Comparison of ENCODE assay signal across 7 cellular contexts in the genomic region with DNA sequence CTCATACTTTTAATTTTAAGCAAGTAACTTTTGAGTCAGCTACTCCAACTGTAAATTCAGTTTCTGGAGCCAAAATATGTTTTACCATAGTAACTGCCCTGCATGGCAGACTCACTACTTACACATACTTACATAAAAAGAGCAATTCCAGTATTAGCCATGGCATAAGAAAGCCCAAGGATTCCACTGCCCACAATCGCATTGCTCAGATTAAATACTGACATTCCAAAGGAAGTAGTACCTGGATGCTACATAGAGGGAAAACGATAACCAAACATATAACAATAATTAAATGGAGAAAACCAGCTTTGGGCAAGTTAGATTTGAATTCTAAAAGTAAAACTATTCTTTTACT. TPM values are rescaled to one million over a fixed set of nuclear protein-coding genes. Genes with fewer than 3 reads are reported as not detected.
DNase-seq lines count a peak whose midpoint lies in the region; ATAC-seq lines count a peak whose summit lies in the region.

No MANE protein-coding gene starts in this region.

- H3K9ac ChIP-seq in HUES64 (ENCODE audit: low read depth, low read length): peak overlapping the region; percentile 99
- H3K9ac ChIP-seq in iPS-20b (ENCODE audit: low read depth, low read length): peak overlapping the region; percentile 98; the same call in 1 of the 2 replicates
- H3K9ac ChIP-seq in stomach smooth muscle (ENCODE audit: low read length in 2 of 2): peak overlapping the region in 1 of 2 donors; percentile 80

- 55% methylated on average over 1 of the region's 2 CpGs for WGBS in HUES64

- H3K27me3 ChIP-seq in HUES64 (ENCODE audit: insufficient read depth, low read length) (no peaks in the 10 kb centered on the region), iPS-20b (ENCODE audit: insufficient read depth, low read length) (peaks cover 13% of the 10 kb centered on the region), stomach smooth muscle (ENCODE audit: control insufficient read depth in 1 of 2, insufficient read depth in 2 of 2, low read length in 2 of 2) (no peaks in the 10 kb centered on the region)

- peak overlapping the region; percentile 91 for H3K4me3 Mint-ChIP-seq in activated T-helper 2 cell treated with anti-CD3 and anti-CD28 coated beads, Interferon-gamma antibody, Interleukin-2, Interleukin-4, amounts not matched to agents 10 μg/mL and 5 μg/mL and 100 μg/mL, durations not matched to agents 14 hours and 24 hours and 36 hours (ENCODE audit: low read depth)

- no peak for DNase-seq in activated T-helper 2 cell treated with anti-CD3 and anti-CD28 coated beads, Interferon-gamma antibody, Interleukin-2, Interleukin-4, amounts not matched to agents 10 μg/mL and 5 μg/mL and 100 μg/mL, durations not matched to agents 14 hours and 24 hours and 36 hours (ENCODE audit: low spot score)
- DNase-seq in posterior cingulate gyrus (no peak), globus pallidus (ENCODE audit: low spot score) (no peak)

- peaks cover 66% of the 10 kb centered on the region for H3K36me3 Mint-ChIP-seq in activated T-helper 2 cell treated with anti-CD3 and anti-CD28 coated beads, Interferon-gamma antibody, Interleukin-2, Interleukin-4, amounts not matched to agents 10 μg/mL and 5 μg/mL and 100 μg/mL, durations not matched to agents 14 hours and 24 hours and 36 hours (ENCODE audit: low read depth)

- peaks cover 52% of the 10 kb centered on the region for H3K4me1 Mint-ChIP-seq in activated T-helper 2 cell treated with anti-CD3 and anti-CD28 coated beads, Interferon-gamma antibody, Interleukin-2, Interleukin-4, amounts not matched to agents 10 μg/mL and 5 μg/mL and 100 μg/mL, durations not matched to agents 14 hours and 24 hours and 36 hours (ENCODE audit: low read depth)

- H3K36me3 ChIP-seq in HUES64 (ENCODE audit: insufficient read depth, low read length) (peaks cover 59% of the 10 kb centered on the region), iPS-20b (ENCODE audit: insufficient read depth, low read depth, low read length) (peaks cover 64% of the 10 kb centered on the region), stomach smooth muscle (ENCODE audit: control insufficient read depth in 2 of 2, insufficient read depth in 2 of 2, low read length in 2 of 2) (peaks cover 30 to 50% of the 10 kb centered on the region in 2 donors)

- H3K9me3 ChIP-seq in HUES64 (ENCODE audit: insufficient read depth, low read depth, low read length): no peaks in the 10 kb centered on the region
- H3K9me3 ChIP-seq in iPS-20b (ENCODE audit: insufficient read depth, low read depth, low read length): no peaks in the 10 kb centered on the region
- H3K9me3 ChIP-seq in stomach smooth muscle (ENCODE audit: control insufficient read depth in 2 of 2, low read length in 2 of 2): no peaks in the 10 kb centered on the region

- H3K4me1 ChIP-seq in HUES64 (ENCODE audit: insufficient read depth, low read length) (peaks cover 35% of the 10 kb centered on the region; the same call in 1 of the 2 replicates), iPS-20b (ENCODE audit: insufficient read depth, low read length) (peaks cover 21% of the 10 kb centered on the region; the same call in 1 of the 2 replicates), stomach smooth muscle (ENCODE audit: control insufficient read depth, insufficient read depth, low read length) (peaks cover 41% of the 10 kb centered on the region)

- peak overlapping the region; percentile 81 for H3K4me3 ChIP-seq in HUES64 (ENCODE audit: low read length)
- peak overlapping the region; percentile 84 for H3K4me3 ChIP-seq in iPS-20b (ENCODE audit: low read length)
- H3K4me3 ChIP-seq in stomach smooth muscle (ENCODE audit: low read length in 2 of 2): peak overlapping the region; percentile 94 to 99

- peak overlapping the region; percentile 12; the same call in 1 of the 2 replicates for H3K27ac ChIP-seq in HUES64 (ENCODE audit: low read depth, low read length)
- H3K27ac ChIP-seq in iPS-20b (ENCODE audit: low read length): no peak overlapping the region
- H3K27ac ChIP-seq in stomach smooth muscle (ENCODE audit: low read length): no peak overlapping the region

- no peaks in the 10 kb centered on the region for H3K9me3 Mint-ChIP-seq in activated T-helper 2 cell treated with anti-CD3 and anti-CD28 coated beads, Interferon-gamma antibody, Interleukin-2, Interleukin-4, amounts not matched to agents 10 μg/mL and 5 μg/mL and 100 μg/mL, durations not matched to agents 14 hours and 24 hours and 36 hours

- intact Hi-C loops in activated T-helper 2 cell treated with anti-CD3 and anti-CD28 coated beads, Interferon-gamma antibody, Interleukin-2, Interleukin-4, amounts not matched to agents 10 μg/mL and 5 μg/mL and 100 μg/mL, durations not matched to agents 14 hours and 24 hours and 36 hours (cut with micrococcal nuclease): loop anchor here (2.0 to 10.0 kb wide), 6 partner anchors 146 to 1444 kb away; a partner anchor contains a TSS
- intact Hi-C loops in posterior cingulate gyrus (cut with DNase I): loop anchor here (5.0 to 10.0 kb wide), 2 partner anchors 294 to 378 kb away; a partner anchor contains a TSS

- peak overlapping the region; percentile 95 for H3K27ac Mint-ChIP-seq in activated T-helper 2 cell treated with anti-CD3 and anti-CD28 coated beads, Interferon-gamma antibody, Interleukin-2, Interleukin-4, amounts not matched to agents 10 μg/mL and 5 μg/mL and 100 μg/mL, durations not matched to agents 14 hours and 24 hours and 36 hours

- no peaks in the 10 kb centered on the region for H3K27me3 Mint-ChIP-seq in activated T-helper 2 cell treated with anti-CD3 and anti-CD28 coated beads, Interferon-gamma antibody, Interleukin-2, Interleukin-4, amounts not matched to agents 10 μg/mL and 5 μg/mL and 100 μg/mL, durations not matched to agents 14 hours and 24 hours and 36 hours (ENCODE audit: low read depth)

- ATAC-seq in HG03196 (IDR thresholded peaks at IDR 0.05; ENCODE audit: unreplicated experiment): no peak

RNA-seq across cellular contexts. Expression of a gene that starts 2.2 kb away (rescaled TPM):
- 197 TPM for polyA plus RNA-seq in HUES64 (2013, experiment 1 of 2)
- polyA plus RNA-seq in HUES64 (2013, experiment 2 of 2): 203 TPM
- total RNA-seq in activated T-helper 2 cell treated with anti-CD3 and anti-CD28 coated beads, Interferon-gamma antibody, Interleukin-2, Interleukin-4, amounts not matched to agents 10 μg/mL and 5 μg/mL and 100 μg/mL, durations not matched to agents 14 hours and 24 hours and 36 hours: 141 and 143 TPM in 2 replicates
